Comparison of ENCODE assay signal across 26 cellular contexts in genomic region chr11:99960536-99960935, GRCh38.
"Had no signal": no experiment of that assay in that cellular context is flagged by ENCODE, and none has a peak within 500 bp of the region (broad histone marks: within the 10 kb centered on the region; RNA-seq: fewer than 3 reads in every experiment).

No MANE protein-coding gene starts in this region.

- H3K4me3 ChIP-seq: adrenal gland, ascending aorta, esophagus squamous epithelium, gastroesophageal sphincter had no signal

- ATAC-seq: activated CD4-positive, CD25-positive, alpha-beta regulatory T cell treated with anti-CD3 and anti-CD28 coated beads, Interleukin-2, amount 50 U/mL, for 24 hours; activated CD8-positive, alpha-beta memory T cell treated with anti-CD3 and anti-CD28 coated beads, Interleukin-2, amount 10 ng/mL, durations not matched to agents 7 days and 5 days; activated CD8-positive, alpha-beta T cell treated with anti-CD3 and anti-CD28 coated beads, Interleukin-2, amount 10 ng/mL, durations not matched to agents 7 days and 5 days; activated naive CD8-positive, alpha-beta T cell treated with anti-CD3 and anti-CD28 coated beads, Interleukin-2, amount 50 U/mL, for 24 hours; gastroesophageal sphincter; T-helper 17 cell had no signal

- H3K27me3 ChIP-seq: adrenal gland, ascending aorta, brain microvascular endothelial cell, esophagus squamous epithelium, gastroesophageal sphincter had no signal

- DNase-seq: activated B cell treated with CpG ODN at 0.5 μM for 24 hours; activated CD4-positive, alpha-beta memory T cell treated with anti-CD3 and anti-CD28 coated beads for 36 hours; activated CD4-positive, alpha-beta T cell treated with anti-CD3 and anti-CD28 coated beads for 48 hours; activated CD4-positive, alpha-beta T cell treated with anti-CD3 and anti-CD28 coated beads, Interleukin-2, amount 50 U/mL, for 1 hour; activated CD8-positive, alpha-beta memory T cell treated with anti-CD3 and anti-CD28 coated beads, Interleukin-2, amount 10 ng/mL, durations not matched to agents 7 days and 5 days; activated CD8-positive, alpha-beta memory T cell treated with anti-CD3 and anti-CD28 coated beads, Interleukin-2, amount 50 U/mL, for 4 hours; activated CD8-positive, alpha-beta T cell treated with anti-CD3 and anti-CD28 coated beads, Interleukin-2, amount 10 ng/mL, durations not matched to agents 7 days and 5 days; activated effector memory CD4-positive, alpha-beta T cell treated with anti-CD3 and anti-CD28 coated beads, Interleukin-2, amount 50 U/mL, for 16 hours; activated naive CD4-positive, alpha-beta T cell treated with anti-CD3 and anti-CD28 coated beads for 36 hours; activated naive CD8-positive, alpha-beta T cell treated with anti-CD3 and anti-CD28 coated beads for 36 hours; activated naive CD8-positive, alpha-beta T cell treated with anti-CD3 and anti-CD28 coated beads, Interleukin-2, amount 50 U/mL, for 24 hours; activated T-cell treated with anti-CD3 and anti-CD28 coated beads, Interleukin-2, amount 50 U/mL, for 1 hour; activated T-cell treated with anti-CD3 and anti-CD28 coated beads, Interleukin-2, amount 50 U/mL, for 48 hours; adrenal gland; brain microvascular endothelial cell; cortex of kidney; effector CD8-positive, alpha-beta T cell; esophagus squamous epithelium; foreskin melanocyte; T-helper 1 cell; T-helper 17 cell; T1000; WERI-Rb-1 had no signal

- H3K36me3 ChIP-seq: adrenal gland, ascending aorta, brain microvascular endothelial cell, esophagus squamous epithelium, gastroesophageal sphincter, WERI-Rb-1 had no signal
